In the genomic region with DNA sequence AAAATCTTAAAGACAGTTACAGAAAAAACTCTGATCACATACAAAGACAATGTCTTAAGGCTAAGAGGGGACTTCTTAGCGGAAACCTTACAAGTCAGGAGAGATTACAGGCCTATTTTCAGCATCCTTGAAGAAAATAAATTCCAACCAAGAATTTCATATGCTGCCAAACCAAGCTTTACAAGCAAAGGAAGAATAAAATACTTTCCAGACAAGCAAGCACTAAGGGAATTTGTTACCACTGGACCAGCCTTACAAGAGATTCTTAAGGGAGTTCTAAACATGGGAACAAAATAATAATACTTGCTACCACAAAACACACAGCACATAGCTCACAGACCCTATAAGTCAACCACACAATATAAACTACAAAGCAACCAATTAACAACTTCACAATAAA, we compare ENCODE assay signal across 7 cellular contexts.
"Had no signal": no experiment of that assay in that cellular context is flagged by ENCODE, and none has a peak within 500 bp of the region (broad histone marks: within the 10 kb centered on the region; RNA-seq: fewer than 3 reads in every experiment).

No MANE protein-coding gene starts in this region.

- H3K9ac ChIP-seq: GM23248 had no signal

- H3K27ac ChIP-seq: GM23248 had no signal

- ATAC-seq: K562 had no signal

- H3K36me3 ChIP-seq: HAP-1 had no signal

- DNase-seq: GM23248, GOT3, H7, HFFc6, KG1 had no signal

- H2AFZ ChIP-seq: GM23248 had no signal

- H3K4me3 ChIP-seq: GM23248, HAP-1, K562 had no signal

- H3K4me1 ChIP-seq: HAP-1 had no signal

- H3K9me3 ChIP-seq: HAP-1 had no signal
